13 cellular contexts compared by ENCODE assay signal in the genomic region with DNA sequence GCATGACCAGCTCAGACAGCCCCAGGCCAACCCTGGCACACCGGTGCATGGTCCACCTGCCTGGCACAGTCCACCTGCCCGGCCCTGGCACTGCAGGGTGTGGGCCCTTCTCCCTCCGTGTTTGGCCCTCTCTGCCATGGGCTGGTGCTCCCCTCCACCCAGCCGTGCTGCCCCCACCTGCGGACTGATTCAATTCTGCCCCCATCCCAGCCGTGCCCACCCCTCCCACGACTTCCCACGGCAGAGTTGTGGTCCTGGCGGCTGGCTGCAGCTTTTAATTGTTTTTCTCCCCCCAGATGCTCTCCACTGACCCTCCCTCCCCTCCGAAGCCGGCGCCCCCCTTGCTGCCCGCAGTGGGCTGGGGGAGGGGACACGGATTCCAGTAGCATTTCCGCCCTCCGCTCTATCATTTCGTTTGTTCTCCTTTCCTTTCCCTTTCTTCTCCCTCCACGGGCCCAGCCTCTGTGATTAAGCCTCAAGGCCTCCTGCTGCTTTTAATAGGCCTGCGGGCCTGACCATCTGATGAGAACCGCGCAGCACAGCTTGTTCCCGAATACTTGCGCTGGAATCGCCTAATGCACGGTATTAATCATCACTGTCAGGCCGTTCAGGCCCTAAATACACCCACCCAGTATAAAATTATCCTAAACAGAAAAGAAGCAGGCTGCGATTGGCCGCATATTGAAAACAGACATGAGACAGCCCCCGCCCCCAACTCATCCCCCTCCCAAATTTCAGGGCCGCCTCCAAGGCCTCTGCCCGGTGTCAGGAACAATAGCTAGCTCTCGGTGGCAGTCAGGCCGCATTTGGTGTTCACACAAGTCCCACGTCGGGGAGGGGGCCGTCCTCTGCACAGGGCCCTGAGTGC.
DNase-seq lines count a peak whose midpoint lies in the region; ATAC-seq and TF ChIP-seq lines count a peak whose summit lies in the region.
"Had no signal": no experiment of that assay in that cellular context is flagged by ENCODE, and none has a peak within 500 bp of the region (broad histone marks: within the 10 kb centered on the region; RNA-seq: fewer than 3 reads in every experiment).

No MANE protein-coding gene starts in this region.

- H3K27me3 Mint-ChIP-seq in chondrocyte (ENCODE audit: low read depth), result no peaks in the 10 kb centered on the region

- TF ChIP-seq CTCF in chondrocyte (IDR thresholded peaks at IDR 0.05), result no peak
- TF ChIP-seq CTCF in lower lobe of right lung (IDR thresholded peaks at IDR 0.05), result no peak
- no peak for TF ChIP-seq CTCF in testis (IDR thresholded peaks at IDR 0.05)

- intact Hi-C loops in lower lobe of right lung (cut with DNase I) (no loop called here), testis (cut with DNase I; ENCODE audit: low total_unique reads) (no loop called here)

- H3K27ac Mint-ChIP-seq in chondrocyte (ENCODE audit: unreplicated experiment), result peak overlapping the region; percentile 95

- no peaks in the 10 kb centered on the region for H3K36me3 Mint-ChIP-seq in chondrocyte (ENCODE audit: low read depth)

- H3K9me3 ChIP-seq in HUES48 (ENCODE audit: control insufficient read depth, insufficient read depth, low read length) (no peaks in the 10 kb centered on the region), lower lobe of right lung (no peaks in the 10 kb centered on the region), testis (no peaks in the 10 kb centered on the region)

- H3K27me3 ChIP-seq in HUES48 (ENCODE audit: control insufficient read depth, insufficient read depth, low read length) (no peaks in the 10 kb centered on the region; the same call in 1 of the 2 replicates), lower lobe of right lung (ENCODE audit: low read depth) (peaks cover 21% of the 10 kb centered on the region), testis (no peaks in the 10 kb centered on the region)

- peak overlapping the region; percentile 75 for H3K27ac ChIP-seq in HUES48 (ENCODE audit: low read depth, low read length)
- peak overlapping the region; percentile 43 for H3K27ac ChIP-seq in lower lobe of right lung
- H3K27ac ChIP-seq in testis, result peak overlapping the region; percentile 88 to 93
- H3K27ac ChIP-seq: parathyroid adenoma had no signal

- in situ Hi-C loops in G401 (cut with HindIII; ENCODE audit: low sequenced_read_pairs), result no loop called here

- H3K4me1 ChIP-seq in HUES48 (ENCODE audit: control insufficient read depth, insufficient read depth, low read length), result peaks cover 16% of the 10 kb centered on the region
- H3K4me1 ChIP-seq in lower lobe of right lung, result no peaks in the 10 kb centered on the region
- H3K4me1 ChIP-seq in testis, result peaks cover 57% of the 10 kb centered on the region
- H3K4me1 ChIP-seq: parathyroid adenoma had no signal

- H3K4me3 ChIP-seq in HUES48 (ENCODE audit: low read depth, low read length), result peak overlapping the region; percentile 24; the same call in 1 of the 2 replicates
- H3K4me3 ChIP-seq in lower lobe of right lung, result no peak overlapping the region
- no peak overlapping the region for H3K4me3 ChIP-seq in testis
- H3K4me3 ChIP-seq: GM12878 had no signal

- TF ChIP-seq POLR2A in testis (IDR thresholded peaks at IDR 0.05), result no peak

- ATAC-seq in lower lobe of right lung, result no peak
- ATAC-seq: GM12878; stimulated activated naive CD8-positive, alpha-beta T cell treated with anti-CD3 and anti-CD28 coated beads, Interleukin-15, Interleukin-2, amounts not matched to agents 100 U/mL and 50 U/mL, for 24 hours had no signal

- H3K9ac ChIP-seq in HUES48 (ENCODE audit: low read depth, low read length), result peak overlapping the region; percentile 18; the same call in 1 of the 2 replicates
- H3K9ac ChIP-seq: parathyroid adenoma had no signal

- H3K4me3 Mint-ChIP-seq in chondrocyte (ENCODE audit: unreplicated experiment), result peak overlapping the region; percentile 52

- no peaks in the 10 kb centered on the region for H3K36me3 ChIP-seq in HUES48 (ENCODE audit: control insufficient read depth, insufficient read depth, low read length)
- H3K36me3 ChIP-seq in lower lobe of right lung, result no peaks in the 10 kb centered on the region
- no peaks in the 10 kb centered on the region for H3K36me3 ChIP-seq in testis (ENCODE audit: low read depth, missing control alignments)

- no peaks in the 10 kb centered on the region for H3K9me3 Mint-ChIP-seq in chondrocyte (ENCODE audit: low read depth)

- peaks cover 47% of the 10 kb centered on the region for H3K4me1 Mint-ChIP-seq in chondrocyte (ENCODE audit: low read depth)

- DNase-seq in chondrocyte (ENCODE audit: low spot score) (no peak), lower lobe of right lung (no peak), testis (peak; percentile 85), G401 (ENCODE audit: low spot score) (no peak), mucosa of gallbladder (ENCODE audit: low spot score) (no peak), NCI-H128 (lab: John Stamatoyannopoulos, UW; ENCODE audit: unreplicated experiment) (no peak), cerebellar cortex (ENCODE audit: low spot score) (no peak)
- DNase-seq: activated CD4-positive, alpha-beta T cell treated with anti-CD3 and anti-CD28 coated beads for 1 hour; NCI-H1694; stimulated activated naive CD8-positive, alpha-beta T cell treated with anti-CD3 and anti-CD28 coated beads, Interleukin-15, Interleukin-2, amounts not matched to agents 100 U/mL and 50 U/mL, for 24 hours had no signal

- 32 to 44% methylated on average over 32 to 36 of the region's 36 CpGs for WGBS in testis, 2 donors
